ENCODE assay signal across 30 cellular contexts in genomic region chr5:2670856-2671404, GRCh38.
"Had no signal": no experiment of that assay in that cellular context is flagged by ENCODE, and none has a peak within 500 bp of the region (broad histone marks: within the 10 kb centered on the region; RNA-seq: fewer than 3 reads in every experiment).

No MANE protein-coding gene starts in this region.

- H3K4me2 ChIP-seq: KMS-11 had no signal

- FAIRE-seq: astrocyte, RCC 7860, TTC549 had no signal

- H3K36me3 Mint-ChIP-seq: activated CD4-positive, alpha-beta memory T cell treated with anti-CD3 and anti-CD28 coated beads for 36 hours; activated naive CD8-positive, alpha-beta T cell; brain; T-cell had no signal

- H3K36me3 ChIP-seq: cardiac muscle cell, MG63 had no signal

- ATAC-seq: activated T-helper 17 cell treated with anti-CD3 and anti-CD28 coated beads, Interleukin-2, amount 50 U/mL, for 72 hours; PC-3; T-cell had no signal

- H3K27me3 Mint-ChIP-seq: activated B cell treated with CpG ODN at 0.5 μM for 24 hours; activated CD4-positive, alpha-beta memory T cell treated with anti-CD3 and anti-CD28 coated beads for 36 hours; activated CD4-positive, alpha-beta T cell treated with anti-CD3 and anti-CD28 coated beads, Interleukin-2, amount 10 ng/mL, durations not matched to agents 7 days and 5 days; activated naive CD8-positive, alpha-beta T cell; activated T-helper 17 cell treated with anti-CD3 and anti-CD28 coated beads, Interleukin-2, amount 50 U/mL, for 72 hours; T-cell had no signal

- H3K4me3 ChIP-seq: cardiac muscle cell, MG63 had no signal

- H3K9me3 Mint-ChIP-seq: activated B cell treated with CpG ODN at 0.5 μM for 24 hours; activated CD4-positive, alpha-beta memory T cell treated with anti-CD3 and anti-CD28 coated beads for 36 hours; activated CD4-positive, alpha-beta T cell treated with anti-CD3 and anti-CD28 coated beads, Interleukin-2, amount 10 ng/mL, durations not matched to agents 7 days and 5 days; activated naive CD4-positive, alpha-beta T cell treated with anti-CD3 and anti-CD28 coated beads for 36 hours; activated T-helper 17 cell treated with anti-CD3 and anti-CD28 coated beads, Interleukin-2, amount 50 U/mL, for 72 hours; T-cell had no signal

- H3K4me3 Mint-ChIP-seq: activated B cell treated with CpG ODN at 0.5 μM for 24 hours; activated CD4-positive, alpha-beta memory T cell treated with anti-CD3 and anti-CD28 coated beads for 36 hours; activated CD4-positive, alpha-beta T cell treated with anti-CD3 and anti-CD28 coated beads, Interleukin-2, amount 10 ng/mL, durations not matched to agents 7 days and 5 days; activated naive CD4-positive, alpha-beta T cell treated with anti-CD3 and anti-CD28 coated beads for 36 hours; activated naive CD8-positive, alpha-beta T cell; activated T-helper 17 cell treated with anti-CD3 and anti-CD28 coated beads, Interleukin-2, amount 50 U/mL, for 72 hours; brain; T-cell had no signal

- H3K27ac ChIP-seq: cardiac muscle cell, KMS-11 had no signal

- H3K27me3 ChIP-seq: cardiac muscle cell had no signal

- H3K4me1 Mint-ChIP-seq: activated B cell treated with CpG ODN at 0.5 μM for 24 hours; activated CD4-positive, alpha-beta T cell treated with anti-CD3 and anti-CD28 coated beads, Interleukin-2, amount 10 ng/mL, durations not matched to agents 7 days and 5 days; activated T-helper 17 cell treated with anti-CD3 and anti-CD28 coated beads, Interleukin-2, amount 50 U/mL, for 72 hours; brain; T-cell had no signal

- H3K9ac ChIP-seq: KMS-11 had no signal

- H3K9me3 ChIP-seq: MG63 had no signal

- DNase-seq: activated B cell treated with CpG ODN at 0.5 μM for 24 hours; activated CD4-positive, alpha-beta memory T cell treated with anti-CD3 and anti-CD28 coated beads for 36 hours; activated CD4-positive, alpha-beta T cell treated with anti-CD3 and anti-CD28 coated beads for 1 hour; activated CD4-positive, alpha-beta T cell treated with anti-CD3 and anti-CD28 coated beads, Interleukin-2, amount 10 ng/mL, durations not matched to agents 7 days and 5 days; activated gamma-delta T cell; activated naive CD4-positive, alpha-beta T cell treated with anti-CD3 and anti-CD28 coated beads for 36 hours; activated T-cell treated with anti-CD3 and anti-CD28 coated beads for 4 hours; activated T-cell treated with anti-CD3 and anti-CD28 coated beads, Interleukin-2, amount 50 U/mL, for 48 hours; amygdala; MG63; MV-4-11; NCI-H1092 treated with DMSO at 0.1 percent for 48 hours; NCI-H1417 treated with DMSO at 0.1 percent for 48 hours; NCI-H1694; NCI-H2029; NCI-H510A treated with DMSO at 0.1 percent for 48 hours; NCI-H69; PC-3; SIG-M5; T-cell; T-helper 2 cell; T1000 had no signal

- H3K27ac Mint-ChIP-seq: activated B cell treated with CpG ODN at 0.5 μM for 24 hours; activated CD4-positive, alpha-beta memory T cell treated with anti-CD3 and anti-CD28 coated beads for 36 hours; activated CD4-positive, alpha-beta T cell treated with anti-CD3 and anti-CD28 coated beads, Interleukin-2, amount 10 ng/mL, durations not matched to agents 7 days and 5 days; activated naive CD4-positive, alpha-beta T cell treated with anti-CD3 and anti-CD28 coated beads for 36 hours; activated naive CD8-positive, alpha-beta T cell; activated T-helper 17 cell treated with anti-CD3 and anti-CD28 coated beads, Interleukin-2, amount 50 U/mL, for 72 hours; brain; T-cell had no signal
